ENCODE assay signal across 8 cellular contexts in genomic region chr7:42931447-42931833, GRCh38. TPM values are rescaled to one million over a fixed set of nuclear protein-coding genes. Genes with fewer than 3 reads are reported as not detected.
DNase-seq lines count a peak whose midpoint lies in the region; ATAC-seq, FAIRE-seq and TF ChIP-seq lines count a peak whose summit lies in the region.

No MANE protein-coding gene starts in this region.

- H3K4me3 Mint-ChIP-seq in CD4-positive, CD25-positive, alpha-beta regulatory T cell = peak overlapping the region; percentile 95 to 100 (median 98)
- H3K4me3 Mint-ChIP-seq in nephron progenitor cell = peak overlapping the region; percentile 99

- H3K4me3 ChIP-seq in CD4-positive, CD25-positive, alpha-beta regulatory T cell (ENCODE audit: low read depth, low read length) = peak overlapping the region; percentile 99

- H3K36me3 ChIP-seq in CD4-positive, CD25-positive, alpha-beta regulatory T cell (ENCODE audit: control insufficient read depth, insufficient read depth, low read length) = peaks cover 25% of the 10 kb centered on the region

- H3K27ac ChIP-seq in CD4-positive, CD25-positive, alpha-beta regulatory T cell (ENCODE audit: insufficient read depth, low read length, poor library complexity, severe bottlenecking) = peak overlapping the region; percentile 86

- FAIRE-seq in HTR-8/SVneo (lab: Jason Lieb, UNC) = no peak

- no peak for TF ChIP-seq CTCF in nephron progenitor cell (IDR thresholded peaks at IDR 0.05)

- no peak for ATAC-seq in CD4-positive, CD25-positive, alpha-beta regulatory T cell (ENCODE audit: low read depth in 2 of 2)

- no peaks in the 10 kb centered on the region for H3K9me3 ChIP-seq in CD4-positive, CD25-positive, alpha-beta regulatory T cell (ENCODE audit: control insufficient read depth in 2 of 2, low read length in 2 of 2)

- peaks cover 58% of the 10 kb centered on the region for H3K4me1 ChIP-seq in CD4-positive, CD25-positive, alpha-beta regulatory T cell (ENCODE audit: control insufficient read depth, insufficient read depth, low read length, poor library complexity, severe bottlenecking)

- in situ Hi-C loops in G401 (cut with HindIII; ENCODE audit: low sequenced_read_pairs) = no loop called here

- H3K9me3 Mint-ChIP-seq in CD4-positive, CD25-positive, alpha-beta regulatory T cell = no peaks in the 10 kb centered on the region
- H3K9me3 Mint-ChIP-seq in nephron progenitor cell = no peaks in the 10 kb centered on the region

- no peaks in the 10 kb centered on the region for H3K27me3 Mint-ChIP-seq in CD4-positive, CD25-positive, alpha-beta regulatory T cell
- peaks cover 4% of the 10 kb centered on the region for H3K27me3 Mint-ChIP-seq in nephron progenitor cell (ENCODE audit: low read depth, poor library complexity)

- peak in 1 of 3 donors; percentile 66 for DNase-seq in CD4-positive, CD25-positive, alpha-beta regulatory T cell
- DNase-seq in MV-4-11 (lab: John Stamatoyannopoulos, UW) = peak; percentile 15
- DNase-seq in dedifferentiated amniotic fluid mesenchymal stem cell (ENCODE audit: extremely low spot score) = peak; percentile 30
- no peak for DNase-seq in nephron progenitor cell
- no peak for DNase-seq in 8988T
- DNase-seq in G401 (ENCODE audit: low spot score) = no peak
- no peak for DNase-seq in HTR-8/SVneo (ENCODE audit: insufficient read length, low spot score)
- no peak for DNase-seq in middle frontal gyrus (ENCODE audit: extremely low spot score, low spot score)

- peaks cover 23 to 88% (median 57%) of the 10 kb centered on the region in 4 donors for H3K4me1 Mint-ChIP-seq in CD4-positive, CD25-positive, alpha-beta regulatory T cell
- peaks cover 49% of the 10 kb centered on the region for H3K4me1 Mint-ChIP-seq in nephron progenitor cell

- H3K36me3 Mint-ChIP-seq in CD4-positive, CD25-positive, alpha-beta regulatory T cell = peaks cover 8% of the 10 kb centered on the region
- H3K36me3 Mint-ChIP-seq in nephron progenitor cell (ENCODE audit: low read depth) = peaks cover 14% of the 10 kb centered on the region

- H3K27ac Mint-ChIP-seq in CD4-positive, CD25-positive, alpha-beta regulatory T cell = peak overlapping the region; percentile 98 to 99 (median 98)
- peak overlapping the region; percentile 98 for H3K27ac Mint-ChIP-seq in nephron progenitor cell

- H3K27me3 ChIP-seq in CD4-positive, CD25-positive, alpha-beta regulatory T cell (ENCODE audit: control insufficient read depth, insufficient read depth, low read length) = no peaks in the 10 kb centered on the region

RNA-seq across cellular contexts. Expression of gene PSMA2, which starts 0.5 kb away (rescaled TPM):
- total RNA-seq in CD4-positive, CD25-positive, alpha-beta regulatory T cell = 59.1 TPM
- 100 to 1,000 TPM; 264 to 331 (median 298) TPM for polyA plus RNA-seq in CD4-positive, CD25-positive, alpha-beta regulatory T cell
- 235 and 237 TPM in 2 replicates for total RNA-seq in G401 (2014; rRNA removed; shearing (Covaris generic))

RNA-seq across cellular contexts. Expression of gene MRPL32, which starts 0.7 kb away (rescaled TPM):
- 37.6 TPM for total RNA-seq in CD4-positive, CD25-positive, alpha-beta regulatory T cell
- polyA plus RNA-seq in CD4-positive, CD25-positive, alpha-beta regulatory T cell = 10 to 100 TPM; 54.6 to 86.0 (median 67.1) TPM
- total RNA-seq in G401 (2014; rRNA removed; shearing (Covaris generic)) = 84.9 and 111 TPM in 2 replicates

RNA-seq across cellular contexts. Expression of gene C7orf25, which starts 19.6 kb away (rescaled TPM):
- 2.0 TPM for total RNA-seq in CD4-positive, CD25-positive, alpha-beta regulatory T cell
- 1 to 10 TPM in 3 of 4 donors, under 1 TPM in 1; 0.98 to 6.3 (median 2.2) TPM for polyA plus RNA-seq in CD4-positive, CD25-positive, alpha-beta regulatory T cell
- total RNA-seq in G401 (2014; rRNA removed; shearing (Covaris generic)) = 1.5 and 7.0 TPM in 2 replicates

Comparison
In these comparisons a context has a peak if more than half of its experiments do, and no peak if none do; other contexts are left out.
1. DNase-seq: peak in MV-4-11 (single experiment) and dedifferentiated amniotic fluid mesenchymal stem cell (single experiment); none in nephron progenitor cell (single experiment), 8988T (single experiment), G401 (single experiment), HTR-8/SVneo (single experiment) and middle frontal gyrus (single experiment).